Comparison of ENCODE assay signal across 19 cellular contexts in genomic region chr10:10613654-10614244, GRCh38.
"Had no signal": no experiment of that assay in that cellular context is flagged by ENCODE, and none has a peak within 500 bp of the region (broad histone marks: within the 10 kb centered on the region; RNA-seq: fewer than 3 reads in every experiment).

No MANE protein-coding gene starts in this region.

- H3K4me3 ChIP-seq: adrenal gland, cardiac muscle cell, neural progenitor cell, psoas muscle, suprapubic skin had no signal

- H3K9ac ChIP-seq: neural progenitor cell had no signal

- H2AFZ ChIP-seq: neural progenitor cell had no signal

- H3K4me2 ChIP-seq: neural progenitor cell had no signal

- H3K9me3 ChIP-seq: adrenal gland, psoas muscle, suprapubic skin had no signal

- H3K4me1 ChIP-seq: adrenal gland, neural progenitor cell, psoas muscle, suprapubic skin had no signal

- H3K27me3 ChIP-seq: adrenal gland, cardiac muscle cell, neural progenitor cell, suprapubic skin had no signal

- H3K27ac ChIP-seq: adrenal gland, cardiac muscle cell, epithelial cell of prostate, neural progenitor cell, psoas muscle, suprapubic skin had no signal

- ATAC-seq: activated CD4-positive, alpha-beta T cell treated with anti-CD3 and anti-CD28 coated beads for 36 hours; activated naive CD4-positive, alpha-beta T cell treated with anti-CD3 and anti-CD28 coated beads, Interleukin-2, amount 50 U/mL, for 72 hours; left lobe of liver; psoas muscle; right cardiac atrium; stimulated activated naive CD8-positive, alpha-beta T cell treated with anti-CD3 and anti-CD28 coated beads, Interleukin-15, Interleukin-2, amounts not matched to agents 100 U/mL and 50 U/mL, for 24 hours; WTC11 had no signal

- DNase-seq: activated CD4-positive, alpha-beta T cell treated with anti-CD3 and anti-CD28 coated beads for 36 hours; activated CD4-positive, alpha-beta T cell treated with anti-CD3 and anti-CD28 coated beads, Interleukin-2, amount 50 U/mL, for 48 hours; activated gamma-delta T cell treated with Interleukin-2 at 50 U/mL for 16 hours; adrenal gland; effector memory CD4-positive, alpha-beta T cell; foreskin fibroblast; hippocampal formation; islet precursor cell; psoas muscle; right cardiac atrium; stimulated activated naive CD8-positive, alpha-beta T cell treated with anti-CD3 and anti-CD28 coated beads, Interleukin-15, Interleukin-2, amounts not matched to agents 100 U/mL and 50 U/mL, for 24 hours; trophoblast cell had no signal

- H3K36me3 ChIP-seq: adrenal gland, cardiac muscle cell, neural progenitor cell, suprapubic skin had no signal
